2 cellular contexts compared by ENCODE assay signal in genomic region chr22:16776088-16776487, GRCh38.
A peak's percentile ranks its signal among the peaks of the same experiment; 100 is the strongest.
TF ChIP-seq lines count a peak whose summit lies in the region.

No MANE protein-coding gene starts in this region.

TF ChIP-seq in HepG2, 621 proteins besides CTCF, POLR2A, EP300 and RAD21:
- TF ChIP-seq ARNTL (CRISPR knock-in tag; IDR thresholded peaks at IDR 0.05), result no peak
- 0 out of 2 replicates have a peak, but pooled peaks have one; percentile 7 for TF ChIP-seq CEBPB (IDR thresholded peaks at IDR 0.05; ENCODE audit: borderline replicate concordance, low read depth, low read length)

TF ChIP-seq in K562, 482 proteins besides CTCF, POLR2A, EP300 and RAD21:
- TF ChIP-seq DIDO1 (tag; IDR thresholded peaks at IDR 0.05; ENCODE audit: low read depth), result no peak
- no peak for TF ChIP-seq SRSF9 (IDR thresholded peaks at IDR 0.05; ENCODE audit: borderline replicate concordance, low read depth, low read length)
- TF ChIP-seq HNRNPLL (IDR thresholded peaks at IDR 0.05; ENCODE audit: low read depth, low read length, poor library complexity, severe bottlenecking), result no peak
- TF ChIP-seq MBD2 (IDR thresholded peaks at IDR 0.05; ENCODE audit: borderline replicate concordance, low read depth), result no peak
- TF ChIP-seq SMARCA4 (IDR thresholded peaks at IDR 0.05), result no peak
- TF ChIP-seq, protein P1, sequence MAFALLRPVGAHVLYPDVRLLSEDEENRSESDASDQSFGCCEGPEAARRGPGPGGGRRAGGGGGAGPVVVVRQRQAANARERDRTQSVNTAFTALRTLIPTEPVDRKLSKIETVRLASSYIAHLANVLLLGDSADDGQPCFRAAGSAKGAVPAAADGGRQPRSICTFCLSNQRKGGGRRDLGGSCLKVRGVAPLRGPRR (CRISPR knock-in tag; IDR thresholded peaks at IDR 0.05), result no peak
- TF ChIP-seq PTBP1 (IDR thresholded peaks at IDR 0.05; ENCODE audit: low read depth, low read length), result no peak
- TF ChIP-seq E2F5 (CRISPR knock-in tag; IDR thresholded peaks at IDR 0.05), result no peak
- no peak for TF ChIP-seq TOE1 (IDR thresholded peaks at IDR 0.05; ENCODE audit: borderline replicate concordance)
- TF ChIP-seq TOE1 (CRISPR knock-in tag; IDR thresholded peaks at IDR 0.05; ENCODE audit: borderline replicate concordance, low read depth), result no peak
- peak; percentile 62; the same call in 1 of the 2 replicates for TF ChIP-seq CEBPB (tag; IDR thresholded peaks at IDR 0.05)
- TF ChIP-seq JUN (IDR thresholded peaks at IDR 0.05; ENCODE audit: borderline replicate concordance, low read depth, low read length), result no peak
- no peak for TF ChIP-seq JUN (CRISPR knock-in tag; IDR thresholded peaks at IDR 0.05; ENCODE audit: borderline replicate concordance)
- TF ChIP-seq BCL6 (CRISPR knock-in tag; IDR thresholded peaks at IDR 0.05), result no peak
- TF ChIP-seq ZNF717 (CRISPR knock-in tag; IDR thresholded peaks at IDR 0.05), result 0 out of 2 replicates have a peak, but pooled peaks have one; percentile 70
- no peak for TF ChIP-seq EZH2 (IDR thresholded peaks at IDR 0.05; ENCODE audit: borderline replicate concordance, low read depth, low read length)
- TF ChIP-seq MCM7 (IDR thresholded peaks at IDR 0.05), result no peak
- no peak for TF ChIP-seq TCF7 (IDR thresholded peaks at IDR 0.05; ENCODE audit: borderline replicate concordance)
- TF ChIP-seq ZNF23 (CRISPR knock-in tag; IDR thresholded peaks at IDR 0.05), result no peak
- no peak for TF ChIP-seq SUPT5H (IDR thresholded peaks at IDR 0.05)
- TF ChIP-seq CEBPG (CRISPR knock-in tag; IDR thresholded peaks at IDR 0.05), result no peak
- peak in 1 of 2 experiments; percentile 57; a peak in 3 of 4 replicates for TF ChIP-seq CEBPG (tag; conservative IDR thresholded peaks at IDR 0.05 in 1 of 2, IDR thresholded peaks at IDR 0.05 in 1 of 2)
- TF ChIP-seq RREB1 (CRISPR knock-in tag; IDR thresholded peaks at IDR 0.05), result no peak
- TF ChIP-seq U2AF1 (optimal IDR thresholded peaks at IDR 0.05; ENCODE audit: low read depth, low read length), result no peak
- TF ChIP-seq, protein P2, sequence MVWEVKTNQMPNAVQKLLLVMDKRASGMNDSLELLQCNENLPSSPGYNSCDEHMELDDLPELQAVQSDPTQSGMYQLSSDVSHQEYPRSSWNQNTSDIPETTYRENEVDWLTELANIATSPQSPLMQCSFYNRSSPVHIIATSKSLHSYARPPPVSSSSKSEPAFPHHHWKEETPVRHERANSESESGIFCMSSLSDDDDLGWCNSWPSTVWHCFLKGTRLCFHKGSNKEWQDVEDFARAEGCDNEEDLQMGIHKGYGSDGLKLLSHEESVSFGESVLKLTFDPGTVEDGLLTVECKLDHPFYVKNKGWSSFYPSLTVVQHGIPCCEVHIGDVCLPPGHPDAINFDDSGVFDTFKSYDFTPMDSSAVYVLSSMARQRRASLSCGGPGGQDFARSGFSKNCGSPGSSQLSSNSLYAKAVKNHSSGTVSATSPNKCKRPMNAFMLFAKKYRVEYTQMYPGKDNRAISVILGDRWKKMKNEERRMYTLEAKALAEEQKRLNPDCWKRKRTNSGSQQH (CRISPR knock-in tag; IDR thresholded peaks at IDR 0.05), result no peak
- no peak for TF ChIP-seq STAT5A (IDR thresholded peaks at IDR 0.05; ENCODE audit: borderline replicate concordance, low read length)
- TF ChIP-seq ZFP91 (CRISPR knock-in tag; IDR thresholded peaks at IDR 0.05), result no peak
- TF ChIP-seq ASH1L (IDR thresholded peaks at IDR 0.05; ENCODE audit: borderline replicate concordance, low read depth, partially characterized antibody), result peak; percentile 21
- TF ChIP-seq ZNF384 (IDR thresholded peaks at IDR 0.05; ENCODE audit: low read depth, low read length), result no peak
- no peak for TF ChIP-seq ZBTB40 (IDR thresholded peaks at IDR 0.05)
- TF ChIP-seq ZBTB40 (CRISPR knock-in tag; IDR thresholded peaks at IDR 0.05), result no peak
- TF ChIP-seq MEF2A (IDR thresholded peaks at IDR 0.05; ENCODE audit: control insufficient read depth, low read depth, low read length), result no peak
- no peak for TF ChIP-seq NCOA4 (IDR thresholded peaks at IDR 0.05; ENCODE audit: partially characterized antibody)
- no peak for TF ChIP-seq MTA2 (IDR thresholded peaks at IDR 0.05; ENCODE audit: low read depth)
- TF ChIP-seq ZNF507 (tag; conservative IDR thresholded peaks at IDR 0.05), result 0 out of 2 replicates have a peak, but pooled peaks have one; percentile 27
- TF ChIP-seq MTA1 (IDR thresholded peaks at IDR 0.05; ENCODE audit: borderline replicate concordance), result no peak
- TF ChIP-seq, protein P3, sequence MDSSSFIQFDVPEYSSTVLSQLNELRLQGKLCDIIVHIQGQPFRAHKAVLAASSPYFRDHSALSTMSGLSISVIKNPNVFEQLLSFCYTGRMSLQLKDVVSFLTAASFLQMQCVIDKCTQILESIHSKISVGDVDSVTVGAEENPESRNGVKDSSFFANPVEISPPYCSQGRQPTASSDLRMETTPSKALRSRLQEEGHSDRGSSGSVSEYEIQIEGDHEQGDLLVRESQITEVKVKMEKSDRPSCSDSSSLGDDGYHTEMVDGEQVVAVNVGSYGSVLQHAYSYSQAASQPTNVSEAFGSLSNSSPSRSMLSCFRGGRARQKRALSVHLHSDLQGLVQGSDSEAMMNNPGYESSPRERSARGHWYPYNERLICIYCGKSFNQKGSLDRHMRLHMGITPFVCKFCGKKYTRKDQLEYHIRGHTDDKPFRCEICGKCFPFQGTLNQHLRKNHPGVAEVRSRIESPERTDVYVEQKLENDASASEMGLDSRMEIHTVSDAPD (CRISPR knock-in tag; IDR thresholded peaks at IDR 0.05), result no peak
- no peak for TF ChIP-seq ZNF644 (tag; IDR thresholded peaks at IDR 0.05; ENCODE audit: low read depth)
- TF ChIP-seq POLR2H (tag; IDR thresholded peaks at IDR 0.05; ENCODE audit: low read depth), result peak; percentile 25; the same call in 1 of the 2 replicates
- no peak for TF ChIP-seq GTF2E2 (tag; IDR thresholded peaks at IDR 0.05)
- TF ChIP-seq FOXJ3 (CRISPR knock-in tag; IDR thresholded peaks at IDR 0.05), result no peak
- no peak for TF ChIP-seq IRF2 (CRISPR knock-in tag; IDR thresholded peaks at IDR 0.05)
